8 cellular contexts compared by ENCODE assay signal in the genomic region with DNA sequence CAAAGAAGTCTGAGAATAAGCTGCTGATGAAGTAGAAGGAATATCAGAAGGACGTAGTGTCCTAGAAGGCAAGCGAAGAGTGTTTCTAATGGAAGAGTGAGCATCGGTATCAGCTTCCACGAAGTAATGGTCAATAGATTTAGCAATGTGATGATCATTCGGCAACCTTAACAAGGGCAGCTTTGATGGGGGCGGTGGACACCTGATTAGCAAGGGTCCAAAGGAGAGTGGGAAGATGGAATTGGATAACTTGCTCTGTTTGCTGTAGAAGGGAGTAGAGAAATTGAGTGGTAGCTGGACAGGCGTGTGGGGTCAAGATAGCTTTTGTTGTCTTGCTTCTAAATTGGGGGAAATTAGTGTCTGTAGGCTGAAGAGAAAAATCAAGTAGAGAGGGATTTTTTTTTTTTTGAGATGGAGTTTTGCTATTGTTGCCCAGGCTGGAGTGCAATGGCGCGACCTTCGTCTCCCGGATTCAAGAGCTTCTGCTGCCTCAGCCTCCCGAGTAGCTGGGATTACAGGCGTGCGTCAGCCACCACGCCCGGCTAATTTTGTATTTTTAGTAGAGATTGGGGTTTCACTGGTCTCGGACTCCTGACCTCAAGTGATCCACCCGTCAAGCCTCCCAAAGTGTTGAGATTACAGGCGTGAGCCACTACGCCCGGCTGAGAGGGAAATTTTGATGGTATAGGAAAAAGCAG. TPM values are rescaled to one million over a fixed set of nuclear protein-coding genes. Genes with fewer than 3 reads are reported as not detected.
DNase-seq lines count a peak whose midpoint lies in the region; TF ChIP-seq lines count a peak whose summit lies in the region.
"Had no signal": no experiment of that assay in that cellular context is flagged by ENCODE, and none has a peak within 500 bp of the region (broad histone marks: within the 10 kb centered on the region; RNA-seq: fewer than 3 reads in every experiment).

No MANE protein-coding gene starts in this region.

- H3K79me2 ChIP-seq in H9 (ENCODE audit: insufficient read depth, low read length) (no peaks in the 10 kb centered on the region), parathyroid adenoma (no peaks in the 10 kb centered on the region)

- H3K9me3 ChIP-seq in H9 (ENCODE audit: control insufficient read depth, low read depth, low read length) (no peaks in the 10 kb centered on the region), parathyroid adenoma (ENCODE audit: control insufficient read depth, low read length) (no peaks in the 10 kb centered on the region)

- H3T11ph ChIP-seq in H9 (ENCODE audit: low read length): no peak overlapping the region

- H2BK15ac ChIP-seq in H9 (ENCODE audit: low read depth, low read length): no peak overlapping the region

- H4K8ac ChIP-seq in H9 (replicated peaks; ENCODE audit: insufficient read length, low read depth, low read length): no peak overlapping the region

- in situ Hi-C loops in brain microvascular endothelial cell (cut with HindIII; ENCODE audit: low pct_ligation_motif_present, low sequenced_read_pairs): no loop called here

- H3K4ac ChIP-seq in H9 (ENCODE audit: low read depth, low read length): no peak overlapping the region

- no peak overlapping the region for H3K23ac ChIP-seq in H9 (ENCODE audit: insufficient read length, low read depth, low read length)

- H3K36me3 ChIP-seq in brain microvascular endothelial cell (replicated peaks) (peaks cover 31% of the 10 kb centered on the region), parathyroid adenoma (ENCODE audit: control insufficient read depth, insufficient read depth, low read length) (no peaks in the 10 kb centered on the region)

- TF ChIP-seq CTCF in H9 (conservative IDR thresholded peaks at IDR 0.05) (no peak), brain microvascular endothelial cell (IDR thresholded peaks at IDR 0.05; ENCODE audit: low read depth, low read length, missing control alignments) (no peak), parathyroid adenoma (IDR thresholded peaks at IDR 0.05) (no peak)

- H3K14ac ChIP-seq in H9 (ENCODE audit: insufficient read depth, low read length): no peak overlapping the region

- H3K27ac ChIP-seq in H9 (ENCODE audit: insufficient read length, low read depth, low read length): no peak overlapping the region
- peak overlapping the region; percentile 13 for H3K27ac ChIP-seq in brain microvascular endothelial cell
- peak overlapping the region; percentile 86 for H3K27ac ChIP-seq in parathyroid adenoma

- H3K27me3 Mint-ChIP-seq in H9 (ENCODE audit: low read depth): peaks cover 6% of the 10 kb centered on the region

- H2BK12ac ChIP-seq in H9 (ENCODE audit: insufficient read length, low read depth, low read length): no peak overlapping the region

- no peak overlapping the region for H3K4me3 Mint-ChIP-seq in H9
- H3K4me3 Mint-ChIP-seq: activated naive CD8-positive, alpha-beta T cell had no signal

- no peak overlapping the region for H2BK120ac ChIP-seq in H9 (ENCODE audit: low read depth, low read length, poor library complexity, severe bottlenecking)

- H3K9me3 Mint-ChIP-seq in H9: no peaks in the 10 kb centered on the region

- no peak overlapping the region for H3K18ac ChIP-seq in H9 (ENCODE audit: insufficient read length, low read depth, low read length)

- no peak overlapping the region for H3K27ac Mint-ChIP-seq in H9
- H3K27ac Mint-ChIP-seq: activated naive CD8-positive, alpha-beta T cell had no signal

- H3K56ac ChIP-seq in H9 (ENCODE audit: insufficient read length, low read depth, low read length): no peak overlapping the region

- H4K5ac ChIP-seq in H9 (ENCODE audit: insufficient read length, low read depth, low read length): no peak overlapping the region

- peak overlapping the region; percentile 60 for H3K4me2 ChIP-seq in H9 (ENCODE audit: insufficient read depth, insufficient read length, low read length)
- peak overlapping the region; percentile 65 for H3K4me2 ChIP-seq in parathyroid adenoma (ENCODE audit: low read length)

- no peaks in the 10 kb centered on the region for H3K4me1 ChIP-seq in H9 (ENCODE audit: insufficient read depth, low read length)
- peaks cover 5% of the 10 kb centered on the region for H3K4me1 ChIP-seq in parathyroid adenoma

- peaks cover 8% of the 10 kb centered on the region for H3K23me2 ChIP-seq in H9 (ENCODE audit: insufficient read length, low read depth, low read length, poor library complexity, severe bottlenecking)

- H2BK5ac ChIP-seq in H9 (ENCODE audit: insufficient read length, low read length): no peak overlapping the region

- WGBS in H9 (ENCODE audit: extremely low coverage, insufficient read length, low lambda C conversion rate): no CpG with 5 or more reads among the region's 21 CpGs

- no peak overlapping the region for H4K91ac ChIP-seq in H9 (ENCODE audit: insufficient read length, low read depth, low read length)

- no peak overlapping the region for H2BK20ac ChIP-seq in H9 (ENCODE audit: low read depth, low read length, poor library complexity, severe bottlenecking)

- H2AFZ ChIP-seq in H9 (ENCODE audit: low read length) (peak overlapping the region; percentile 87), parathyroid adenoma (peak overlapping the region; percentile 40)

- no peak overlapping the region for H2AK5ac ChIP-seq in H9 (ENCODE audit: insufficient read length, low read length)

- H3K36me3 Mint-ChIP-seq in H9 (ENCODE audit: insufficient read depth in 1 of 3, low read depth in 3 of 3): peaks cover 6 to 29% (median 20%) of the 10 kb centered on the region in 3 experiments; a peak in 6 of 7 replicates
- H3K36me3 Mint-ChIP-seq: activated naive CD8-positive, alpha-beta T cell had no signal

- H3K9ac ChIP-seq in H9 (ENCODE audit: extremely low read depth, insufficient read length, low read length) (peak overlapping the region; percentile 37), parathyroid adenoma (no peak overlapping the region)

- H3K27me3 ChIP-seq in H9 (ENCODE audit: insufficient read depth, low read length): no peaks in the 10 kb centered on the region
- no peaks in the 10 kb centered on the region for H3K27me3 ChIP-seq in brain microvascular endothelial cell (replicated peaks)
- no peaks in the 10 kb centered on the region for H3K27me3 ChIP-seq in parathyroid adenoma (ENCODE audit: control insufficient read depth, insufficient read depth, low read length)

- no peaks in the 10 kb centered on the region for H4K20me1 ChIP-seq in H9 (ENCODE audit: control insufficient read depth, insufficient read depth, insufficient read length)

- H3K79me1 ChIP-seq in H9 (ENCODE audit: insufficient read depth, low read depth, low read length, poor library complexity, severe bottlenecking): no peaks in the 10 kb centered on the region

- H3K4me3 ChIP-seq in brain microvascular endothelial cell (ENCODE audit: low read depth, low read length): peak overlapping the region; percentile 47
- H3K4me3 ChIP-seq in parathyroid adenoma (ENCODE audit: low read depth, low read length): peak overlapping the region; percentile 45

- peaks cover 6 to 20% of the 10 kb centered on the region in 2 experiments for H3K4me1 Mint-ChIP-seq in H9

- DNase-seq in H9: peak; percentile 32
- DNase-seq in brain microvascular endothelial cell: no peak
- DNase-seq in HPDE6-E6E7 (ENCODE audit: extremely low spot score): no peak
- DNase-seq in mucosa of gallbladder (ENCODE audit: low spot score): no peak
- no peak for DNase-seq in activated CD4-positive, alpha-beta T cell treated with anti-CD3 and anti-CD28 coated beads, Interleukin-2, amount 50 U/mL, for 1 hour

RNA-seq across cellular contexts. Expression of a gene that starts 13.9 kb away (rescaled TPM):
- total RNA-seq in H9 (2021): 0.26 and 0.33 TPM in 2 replicates
- 0.78 TPM for total RNA-seq in mucosa of gallbladder

RNA-seq across cellular contexts. Expression of a gene that starts 14.4 kb away (rescaled TPM):
- total RNA-seq in H9 (2021): 36.5 and 37.2 TPM in 2 replicates
- 123 TPM for total RNA-seq in mucosa of gallbladder

RNA-seq across cellular contexts. Expression of a gene that starts 19.5 kb away (rescaled TPM):
- total RNA-seq in H9 (2021): 0.13 and 0.42 TPM in 2 replicates
- not detected for total RNA-seq in mucosa of gallbladder
- total RNA-seq: pulmonary artery endothelial cell had no signal

RNA-seq across cellular contexts. Expression of a gene that starts 25.0 kb away (rescaled TPM):
- total RNA-seq in H9 (2021) (22.8 and 22.9 TPM in 2 replicates), mucosa of gallbladder (73.8 TPM)

RNA-seq across cellular contexts. Expression of a gene that starts 38.4 kb away (rescaled TPM):
- total RNA-seq in H9 (2021) (12.7 and 14.3 TPM in 2 replicates), mucosa of gallbladder (22.5 TPM)
